In the genomic region with DNA sequence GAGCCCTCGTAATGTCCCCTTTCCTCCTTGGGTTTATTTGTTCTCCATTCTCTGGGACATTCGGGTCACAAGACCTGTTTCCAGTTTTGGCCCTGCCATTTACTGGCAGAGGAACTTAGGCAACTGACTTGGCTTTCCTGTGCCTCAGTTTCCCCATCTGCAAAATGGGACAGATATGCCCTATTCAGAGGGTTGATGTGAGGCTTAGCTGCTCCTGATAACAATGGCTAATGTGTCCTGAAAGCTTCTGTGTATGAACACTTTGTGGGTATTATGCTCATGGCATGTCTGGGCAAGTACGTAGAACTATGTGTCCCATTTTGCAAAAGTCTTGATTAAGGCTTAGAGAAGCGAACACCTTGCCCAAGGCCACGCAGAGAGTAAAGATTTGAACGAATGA, we compare ENCODE assay signal across 8 cellular contexts. TPM values are rescaled to one million over a fixed set of nuclear protein-coding genes. Genes with fewer than 3 reads are reported as not detected.
DNase-seq lines count a peak whose midpoint lies in the region; ATAC-seq and TF ChIP-seq lines count a peak whose summit lies in the region.

No MANE protein-coding gene starts in this region.

- H3K4me3 ChIP-seq in left ventricle myocardium inferior: peak overlapping the region; percentile 83
- peak overlapping the region; percentile 61 for H3K4me3 ChIP-seq in mesodermal cell (ENCODE audit: extremely low read depth, insufficient read depth, low read length, poor library complexity, severe bottlenecking)
- H3K4me3 ChIP-seq in urinary bladder (ENCODE audit: low read depth, low read length): no peak overlapping the region

- peaks cover 0 to 5% (median 4%) of the 10 kb centered on the region in 5 experiments for H3K9me3 Mint-ChIP-seq in brain

- H3K4me1 Mint-ChIP-seq in brain: peaks cover 34% of the 10 kb centered on the region

- H3K36me3 ChIP-seq in left ventricle myocardium inferior: peaks cover 14% of the 10 kb centered on the region
- peaks cover 16% of the 10 kb centered on the region for H3K36me3 ChIP-seq in mesodermal cell (ENCODE audit: control insufficient read depth, insufficient read depth, low read length)
- H3K36me3 ChIP-seq in urinary bladder (ENCODE audit: insufficient read depth): no peaks in the 10 kb centered on the region

- TF ChIP-seq CTCF in left ventricle myocardium inferior (IDR thresholded peaks at IDR 0.05; ENCODE audit: borderline replicate concordance): no peak
- TF ChIP-seq CTCF in brain (conservative IDR thresholded peaks at IDR 0.05): no peak

- DNase-seq in left ventricle myocardium inferior: no peak
- DNase-seq in left cardiac atrium: no peak
- no peak for DNase-seq in activated gamma-delta T cell (lab: John Stamatoyannopoulos, UW)
- no peak for DNase-seq in Ammon's horn (ENCODE audit: low spot score)
- no peak for DNase-seq in cerebellar nuclear complex (lab: John Stamatoyannopoulos, UW)

- no peak for ATAC-seq in left cardiac atrium

- H3K27ac ChIP-seq in left ventricle myocardium inferior (replicated peaks) (peak overlapping the region; percentile 99), mesodermal cell (ENCODE audit: low read depth, low read length, severe bottlenecking) (peak overlapping the region; percentile 97), urinary bladder (ENCODE audit: low read depth) (peak overlapping the region; percentile 65)

- peaks cover 24% of the 10 kb centered on the region for H3K36me3 Mint-ChIP-seq in brain

- 94 to 97% methylated on average over 6 of the region's 6 CpGs for WGBS in mesodermal cell (ENCODE audit: insufficient coverage in 2 of 2), 2 experiments
- WGBS in urinary bladder: 75% methylated on average over 6 of the region's 6 CpGs

- H3K27me3 ChIP-seq in left ventricle myocardium inferior (ENCODE audit: low read depth): no peaks in the 10 kb centered on the region

- H3K27ac Mint-ChIP-seq in brain: peak overlapping the region; percentile 88 to 99 (median 96)

- H3K4me1 ChIP-seq in left ventricle myocardium inferior: peaks cover 40% of the 10 kb centered on the region
- H3K4me1 ChIP-seq in mesodermal cell (ENCODE audit: control insufficient read depth, insufficient read depth, low read length, poor library complexity, severe bottlenecking): peaks cover 9% of the 10 kb centered on the region
- H3K4me1 ChIP-seq in urinary bladder (ENCODE audit: insufficient read depth): no peaks in the 10 kb centered on the region

- peak overlapping the region; percentile 84 to 90 (median 85) for H3K4me3 Mint-ChIP-seq in brain

- H3K9me3 ChIP-seq in left ventricle myocardium inferior (replicated peaks) (no peaks in the 10 kb centered on the region), mesodermal cell (ENCODE audit: control insufficient read depth, low read length) (no peaks in the 10 kb centered on the region)

- peaks cover 8% of the 10 kb centered on the region for H3K27me3 Mint-ChIP-seq in brain

- intact Hi-C loops in left ventricle myocardium inferior (cut with micrococcal nuclease): no loop called here
- intact Hi-C loops in left cardiac atrium (cut with DNase I): loop anchor here in 1 of 2 donors (10.0 kb wide), 1 partner anchor 86 kb away; no protein-coding TSS in a partner anchor

RNA-seq across cellular contexts. Expression of a gene that starts 1.0 kb away (rescaled TPM):
- total RNA-seq in left ventricle myocardium inferior: 15.6 TPM
- total RNA-seq in left cardiac atrium: 10 to 100 TPM; 14.1 to 18.7 TPM
- polyA plus RNA-seq in brain (ENCODE audit: insufficient read depth, low read depth, low replicate concordance): 20.5 TPM
- polyA plus RNA-seq in mesodermal cell (2013, experiment 1 of 2): 7.8 TPM
- 5.7 TPM for polyA plus RNA-seq in mesodermal cell (2013, experiment 2 of 2)
- total RNA-seq in urinary bladder: 5.7 TPM
- 30.9 TPM for polyA plus RNA-seq in urinary bladder

RNA-seq across cellular contexts. Expression of a gene that starts 1.8 kb away (rescaled TPM):
- total RNA-seq in left ventricle myocardium inferior (16.0 TPM), left cardiac atrium (10 to 100 TPM; 14.5 to 17.0 TPM), urinary bladder (2.3 TPM)
- polyA plus RNA-seq in brain (ENCODE audit: insufficient read depth, low read depth, low replicate concordance) (30.5 TPM), urinary bladder (11.1 TPM)
- 13.6 TPM for polyA plus RNA-seq in mesodermal cell (2013, experiment 1 of 2)
- polyA plus RNA-seq in mesodermal cell (2013, experiment 2 of 2): 11.9 TPM

RNA-seq across cellular contexts. Expression of a gene that starts 4.3 kb away (rescaled TPM):
- total RNA-seq in left ventricle myocardium inferior: 17.0 TPM
- total RNA-seq in left cardiac atrium: 10 to 100 TPM; 16.2 to 20.2 TPM
- 10.4 TPM for polyA plus RNA-seq in brain (ENCODE audit: insufficient read depth, low read depth, low replicate concordance)
- polyA plus RNA-seq in mesodermal cell (2013, experiment 1 of 2): 10.3 TPM
- 8.9 TPM for polyA plus RNA-seq in mesodermal cell (2013, experiment 2 of 2)
- 2.1 TPM for total RNA-seq in urinary bladder
- polyA plus RNA-seq in urinary bladder: 13.7 TPM

RNA-seq across cellular contexts. Expression of a gene that starts 20.5 kb away (rescaled TPM):
- total RNA-seq in left ventricle myocardium inferior (11.5 TPM), left cardiac atrium (10 to 100 TPM; 10.8 to 12.7 TPM), urinary bladder (1.6 TPM)
- polyA plus RNA-seq in brain (ENCODE audit: insufficient read depth, low read depth, low replicate concordance) (16.2 TPM), urinary bladder (10.8 TPM)
- polyA plus RNA-seq in mesodermal cell (2013, experiment 1 of 2): 20.6 TPM
- polyA plus RNA-seq in mesodermal cell (2013, experiment 2 of 2): 16.8 TPM

RNA-seq across cellular contexts. Expression of a gene that starts 23.2 kb away (rescaled TPM):
- total RNA-seq in left ventricle myocardium inferior (13.2 TPM), left cardiac atrium (10 to 100 TPM; 11.1 to 11.7 TPM), urinary bladder (4.7 TPM)
- polyA plus RNA-seq in brain (ENCODE audit: insufficient read depth, low read depth, low replicate concordance) (5.8 TPM), urinary bladder (9.7 TPM)
- 7.0 TPM for polyA plus RNA-seq in mesodermal cell (2013, experiment 1 of 2)
- polyA plus RNA-seq in mesodermal cell (2013, experiment 2 of 2): 5.4 TPM
